In genomic region chr21:42063578-42064521, GRCh38 we compare ENCODE assay signal across 8 cellular contexts. TPM values are rescaled to one million over a fixed set of nuclear protein-coding genes. Genes with fewer than 3 reads are reported as not detected.
DNase-seq lines count a peak whose midpoint lies in the region; ATAC-seq and TF ChIP-seq lines count a peak whose summit lies in the region.

No MANE protein-coding gene starts in this region.

- no peak overlapping the region for H3K27ac Mint-ChIP-seq in mesothelial cell of epicardium

- H3K4me3 ChIP-seq in left lung (no peak overlapping the region), subcutaneous abdominal adipose tissue (ENCODE audit: low read depth in 1 of 5, low read length in 5 of 5) (peak overlapping the region in 4 of 5 donors; percentile 6 to 46 (median 22)), ovary (no peak overlapping the region)

- peak; percentile 52 for ATAC-seq in left lung

- 70 to 74% (median 74%) methylated on average over 28 of the region's 28 CpGs for WGBS in ovary, 3 donors

- no peaks in the 10 kb centered on the region for H3K27me3 Mint-ChIP-seq in mesothelial cell of epicardium (ENCODE audit: low read depth)

- H3K4me3 Mint-ChIP-seq in mesothelial cell of epicardium, result no peak overlapping the region

- TF ChIP-seq POLR2A in ovary (IDR thresholded peaks at IDR 0.05), result no peak

- H3K4me1 ChIP-seq in left lung (peaks cover 13 to 38% of the 10 kb centered on the region in 2 donors), subcutaneous abdominal adipose tissue (ENCODE audit: control insufficient read depth in 5 of 5, insufficient read depth in 5 of 5, low read length in 5 of 5) (peaks cover 10 to 38% (median 35%) of the 10 kb centered on the region in 5 donors), ovary (ENCODE audit: insufficient read depth) (no peaks in the 10 kb centered on the region)

- H3K27ac ChIP-seq in left lung (peak overlapping the region in 1 of 2 donors; percentile 10), subcutaneous abdominal adipose tissue (ENCODE audit: low read depth, low read length) (no peak overlapping the region), ovary (no peak overlapping the region)

- TF ChIP-seq EP300 in ovary (IDR thresholded peaks at IDR 0.05), result no peak

- TF ChIP-seq CTCF in left lung (IDR thresholded peaks at IDR 0.05) (no peak), mesothelial cell of epicardium (IDR thresholded peaks at IDR 0.05; ENCODE audit: unreplicated experiment) (no peak), ovary (IDR thresholded peaks at IDR 0.05) (no peak)

- no peaks in the 10 kb centered on the region for H3K36me3 ChIP-seq in left lung
- H3K36me3 ChIP-seq in subcutaneous abdominal adipose tissue (ENCODE audit: control insufficient read depth in 5 of 5, insufficient read depth in 5 of 5, low read length in 5 of 5), result no peaks in the 10 kb centered on the region
- H3K36me3 ChIP-seq in ovary, result no peaks in the 10 kb centered on the region

- H3K9me3 Mint-ChIP-seq in mesothelial cell of epicardium, result no peaks in the 10 kb centered on the region

- H3K27me3 ChIP-seq in left lung (peaks cover 0 to 28% of the 10 kb centered on the region in 2 donors), subcutaneous abdominal adipose tissue (ENCODE audit: control insufficient read depth in 5 of 5, insufficient read depth in 4 of 5, low read length in 5 of 5) (peaks cover 0 to 8% (median 0%) of the 10 kb centered on the region in 5 donors), ovary (no peaks in the 10 kb centered on the region)

- H3K4me1 Mint-ChIP-seq in mesothelial cell of epicardium, result peaks cover 3% of the 10 kb centered on the region

- H3K36me3 Mint-ChIP-seq in mesothelial cell of epicardium, result no peaks in the 10 kb centered on the region

- H3K9me3 ChIP-seq in left lung, result no peaks in the 10 kb centered on the region
- no peaks in the 10 kb centered on the region for H3K9me3 ChIP-seq in subcutaneous abdominal adipose tissue (ENCODE audit: control insufficient read depth in 5 of 5, low read length in 5 of 5)
- no peaks in the 10 kb centered on the region for H3K9me3 ChIP-seq in ovary

- no peak overlapping the region for H3K9ac ChIP-seq in subcutaneous abdominal adipose tissue (ENCODE audit: low read length in 5 of 5)

- peak; percentile 40 for DNase-seq in NCI-H2227 (lab: John Stamatoyannopoulos, UW; ENCODE audit: unreplicated experiment)
- DNase-seq in NCI-H2227 treated with DMSO at 0.1 percent for 48 hours (lab: John Stamatoyannopoulos, UW), result no peak
- DNase-seq in NCI-H2196 (lab: John Stamatoyannopoulos, UW; ENCODE audit: unreplicated experiment), result peak; percentile 46
- peak; percentile 17 for DNase-seq in activated CD8-positive, alpha-beta memory T cell treated with anti-CD3 and anti-CD28 coated beads, Interleukin-2, amount 50 U/mL, for 24 hours (ENCODE audit: extremely low read depth)
- DNase-seq in left lung, result peak; percentile 60 to 76
- no peak for DNase-seq in mesothelial cell of epicardium (ENCODE audit: low spot score in 2 of 2, unreplicated experiment in 2 of 2)
- no peak for DNase-seq in ovary

- intact Hi-C loops in left lung (cut with DNase I), result no loop called here
- intact Hi-C loops in ovary (cut with DNase I), result no loop called here

RNA-seq across cellular contexts. Expression of gene UMODL1, which starts 7.3 kb away (rescaled TPM):
- under 1 TPM in 1 of 2 donors, not detected in 1; 0.10 TPM for total RNA-seq in left lung
- total RNA-seq in mesothelial cell of epicardium, result not detected in 3 replicates
- 1 to 10 TPM in 1 of 7 donors, under 1 TPM in 2, not detected in 4; 0.22 to 2.2 (median 0.26) TPM for total RNA-seq in ovary
- polyA plus RNA-seq in ovary, result under 1 TPM in 1 of 2 donors, not detected in 1; 0.01 TPM

RNA-seq across cellular contexts. Expression of gene ZBTB21, which starts 53.7 kb away (rescaled TPM):
- total RNA-seq in left lung (10 to 100 TPM; 12.2 to 13.9 TPM), mesothelial cell of epicardium (15.5 to 17.7 TPM (median 17.4 TPM) in 3 replicates), ovary (10 to 100 TPM; 18.7 to 41.4 (median 23.4) TPM)
- 1 to 10 TPM; 4.1 to 6.2 TPM for polyA plus RNA-seq in ovary

Comparison
In these comparisons a context has a peak if more than half of its experiments do, and no peak if none do; other contexts are left out.
1. DNase-seq: peak in NCI-H2227 (single experiment), NCI-H2196 (single experiment), activated CD8-positive, alpha-beta memory T cell treated with anti-CD3 and anti-CD28 coated beads, Interleukin-2, amount 50 U/mL, for 24 hours (single experiment) and left lung (2 of 2); none in NCI-H2227 treated with DMSO at 0.1 percent for 48 hours (single experiment), mesothelial cell of epicardium (0 of 2) and ovary (0 of 5).
2. H3K4me3 ChIP-seq: peak in subcutaneous abdominal adipose tissue (4 of 5); none in left lung (0 of 2) and ovary (single experiment).